Comparison of ENCODE assay signal across 11 cellular contexts in genomic region chr15:66685638-66686150, GRCh38. TPM values are rescaled to one million over a fixed set of nuclear protein-coding genes. Genes with fewer than 3 reads are reported as not detected.
DNase-seq lines count a peak whose midpoint lies in the region; ATAC-seq and TF ChIP-seq lines count a peak whose summit lies in the region.
"Had no signal": no experiment of that assay in that cellular context is flagged by ENCODE, and none has a peak within 500 bp of the region (broad histone marks: within the 10 kb centered on the region; RNA-seq: fewer than 3 reads in every experiment).

No MANE protein-coding gene starts in this region.

- WGBS in GM23248 (ENCODE audit: low coverage in 1 of 2, low lambda C conversion rate in 2 of 2, missing lambda C conversion rate in 2 of 2), 2 experiments, result 81 to 82% methylated on average over 5 of the region's 5 CpGs
- 71% methylated on average over 5 of the region's 5 CpGs for WGBS in SK-N-SH (ENCODE audit: low lambda C conversion rate)

- TF ChIP-seq CTCF in A673 (conservative IDR thresholded peaks at IDR 0.05; ENCODE audit: low read depth, low read length), result peak; percentile 48
- TF ChIP-seq CTCF in SK-N-SH (IDR thresholded peaks at IDR 0.05), result peak; percentile 62
- TF ChIP-seq CTCF in fibroblast of pulmonary artery (IDR thresholded peaks at IDR 0.05; ENCODE audit: low read length, missing control alignments), result peak; percentile 44

- ATAC-seq in esophagus mucosa, result no peak
- ATAC-seq in HG03175 (IDR thresholded peaks at IDR 0.05; ENCODE audit: unreplicated experiment), result no peak

- no peaks in the 10 kb centered on the region for H3K4me1 ChIP-seq in A673 (ENCODE audit: insufficient read depth, low read length, poor library complexity, severe bottlenecking)
- H3K4me1 ChIP-seq in GM23248 (ENCODE audit: insufficient read depth), result no peaks in the 10 kb centered on the region
- H3K4me1 ChIP-seq in SK-N-SH (ENCODE audit: control insufficient read depth in 1 of 2, insufficient read depth in 2 of 2, low read depth in 1 of 2, low read length in 1 of 2), result no peaks in the 10 kb centered on the region
- H3K4me1 ChIP-seq: adrenal gland had no signal

- no peak overlapping the region for H2AFZ ChIP-seq in GM23248
- H2AFZ ChIP-seq in SK-N-SH (ENCODE audit: low read depth), result no peak overlapping the region

- TF ChIP-seq EP300 in SK-N-SH (IDR thresholded peaks at IDR 0.05; ENCODE audit: borderline replicate concordance in 1 of 2, low read depth in 1 of 2, low read length in 1 of 2), result no peak

- POLR2A ChIA-PET in A673 (lab: Charles Lee; ENCODE audit: low non-redundant PET) (no interaction called here), SK-N-SH (lab: Yijun Ruan, JAX) (no interaction called here)

- in situ Hi-C loops in GM23248 (cut with MboI), result no loop called here

- intact Hi-C loops in A673 (cut with micrococcal nuclease; ENCODE audit: unreplicated experiment), result no loop called here

- H3F3A ChIP-seq in GM23248 (ENCODE audit: insufficient read depth) (no peaks in the 10 kb centered on the region; the same call in 1 of the 2 replicates), SK-N-SH (replicated peaks; ENCODE audit: insufficient read depth) (no peaks in the 10 kb centered on the region)

- H3K36me3 ChIP-seq in A673 (ENCODE audit: insufficient read depth, low read length, poor library complexity, severe bottlenecking), result no peaks in the 10 kb centered on the region
- H3K36me3 ChIP-seq in GM23248 (ENCODE audit: low read depth), result no peaks in the 10 kb centered on the region
- no peaks in the 10 kb centered on the region for H3K36me3 ChIP-seq in SK-N-SH (replicated peaks in 1 of 2; ENCODE audit: control insufficient read depth in 1 of 2, insufficient read depth in 2 of 2, low read length in 1 of 2)
- H3K36me3 ChIP-seq: adrenal gland; BLaER1 treated with 17β-estradiol and CSF1 and Interleukin-3, amounts not matched to agents 10 nM and 100 nM had no signal

- no peak overlapping the region for H3K9ac ChIP-seq in GM23248
- no peak overlapping the region for H3K9ac ChIP-seq in SK-N-SH
- H3K9ac ChIP-seq: BLaER1 treated with 17β-estradiol and CSF1 and Interleukin-3, amounts not matched to agents 10 nM and 100 nM had no signal

- H3K27ac ChIP-seq in A673 (ENCODE audit: low read depth, low read length, poor library complexity, severe bottlenecking), result no peak overlapping the region
- no peak overlapping the region for H3K27ac ChIP-seq in GM23248
- H3K27ac ChIP-seq in SK-N-SH (ENCODE audit: low read depth in 2 of 2, low read length in 1 of 2), result no peak overlapping the region
- H3K27ac ChIP-seq: adrenal gland; BLaER1 treated with 17β-estradiol and CSF1 and Interleukin-3, amounts not matched to agents 10 nM and 100 nM; skin epidermis had no signal

- H3K9me2 ChIP-seq in GM23248 (ENCODE audit: insufficient read depth) (no peaks in the 10 kb centered on the region), SK-N-SH (no peaks in the 10 kb centered on the region)

- H3K4me3 ChIP-seq in A673 (ENCODE audit: low read depth, low read length, poor library complexity, severe bottlenecking) (no peak overlapping the region), GM23248 (no peak overlapping the region), SK-N-SH (ENCODE audit: low read depth in 2 of 2, low read length in 1 of 2) (no peak overlapping the region), fibroblast of pulmonary artery (replicated peaks; ENCODE audit: low read depth, low read length) (no peak overlapping the region)
- H3K4me3 ChIP-seq: adrenal gland; BLaER1 treated with 17β-estradiol and CSF1 and Interleukin-3, amounts not matched to agents 10 nM and 100 nM; skin epidermis had no signal

- H3K4me2 ChIP-seq in GM23248 (ENCODE audit: unreplicated experiment), result no peak overlapping the region
- H3K4me2 ChIP-seq in SK-N-SH, result no peak overlapping the region
- H3K4me2 ChIP-seq: BLaER1 treated with 17β-estradiol and CSF1 and Interleukin-3, amounts not matched to agents 10 nM and 100 nM had no signal

- H3K27me3 ChIP-seq in A673 (replicated peaks; ENCODE audit: insufficient read depth, low read depth, low read length, poor library complexity) (no peaks in the 10 kb centered on the region), GM23248 (replicated peaks; ENCODE audit: insufficient read depth) (no peaks in the 10 kb centered on the region), SK-N-SH (ENCODE audit: insufficient read depth) (no peaks in the 10 kb centered on the region)
- H3K27me3 ChIP-seq: adrenal gland; BLaER1 treated with 17β-estradiol and CSF1 and Interleukin-3, amounts not matched to agents 10 nM and 100 nM had no signal

- peak; percentile 24 for TF ChIP-seq RAD21 in SK-N-SH (IDR thresholded peaks at IDR 0.05; ENCODE audit: low read length)

- no peaks in the 10 kb centered on the region for H3K79me2 ChIP-seq in GM23248 (ENCODE audit: insufficient read depth)
- no peaks in the 10 kb centered on the region for H3K79me2 ChIP-seq in SK-N-SH (ENCODE audit: insufficient read depth)

- no TSS peak for BruUV-seq in A673 (replicated peaks; lab: Mats Ljungman, UMichigan)

- H3K9me3 ChIP-seq in A673 (ENCODE audit: low read depth, low read length, poor library complexity, severe bottlenecking) (no peaks in the 10 kb centered on the region), GM23248 (ENCODE audit: low read depth) (no peaks in the 10 kb centered on the region), SK-N-SH (no peaks in the 10 kb centered on the region)
- H3K9me3 ChIP-seq: adrenal gland had no signal

- H4K20me1 ChIP-seq in GM23248 (ENCODE audit: insufficient read depth) (no peaks in the 10 kb centered on the region), SK-N-SH (ENCODE audit: insufficient read depth) (no peaks in the 10 kb centered on the region)
- H4K20me1 ChIP-seq: BLaER1 treated with 17β-estradiol and CSF1 and Interleukin-3, amounts not matched to agents 10 nM and 100 nM had no signal

- DNase-seq in A673 (ENCODE audit: low spot score) (no peak), GM23248 (peak; percentile 33), SK-N-SH (no peak), fibroblast of pulmonary artery (ENCODE audit: low read depth) (no peak)
- DNase-seq in stimulated activated CD4-positive, alpha-beta T cell treated with anti-CD3 and anti-CD28 coated beads, Interleukin-2, amount 100 ng/mL, for 48 hours, result no peak
- DNase-seq in activated effector memory CD4-positive, alpha-beta T cell treated with Interleukin-2 at 50 U/mL for 16 hours, result no peak
- DNase-seq: adrenal gland had no signal

- CTCF ChIA-PET in A673 (lab: Charles Lee), result interaction anchor here (0.7 to 0.9 kb wide), 2 partner anchors 165 to 331 kb away, joined by 3 read pairs; no protein-coding TSS in a partner anchor
- CTCF ChIA-PET in SK-N-SH (lab: Yijun Ruan, JAX), result interaction anchor here (0.6 to 6.5 kb wide), 7 partner anchors 9 to 528 kb away, joined by 3 to 53 read pairs (median 3); no protein-coding TSS in a partner anchor

TF ChIP-seq in SK-N-SH, 30 proteins besides CTCF, POLR2A, EP300 and RAD21:
- TF ChIP-seq FOSL2 (IDR thresholded peaks at IDR 0.05; ENCODE audit: borderline replicate concordance, low read depth), result no peak
- TF ChIP-seq NRF1 (IDR thresholded peaks at IDR 0.05; ENCODE audit: low read depth, low read length), result no peak
- TF ChIP-seq EZH2phosphoT487 (IDR thresholded peaks at IDR 0.05; ENCODE audit: borderline replicate concordance, low read depth), result no peak
- TF ChIP-seq REST (IDR thresholded peaks at IDR 0.05; ENCODE audit: low read depth, low read length), result no peak
- no peak for TF ChIP-seq USF1 (IDR thresholded peaks at IDR 0.05; ENCODE audit: borderline replicate concordance, low read depth)
- TF ChIP-seq SMC3 (IDR thresholded peaks at IDR 0.05; ENCODE audit: low read depth, low read length), result no peak

RNA-seq across cellular contexts. Expression of gene SMAD6, which starts 16.3 kb away (rescaled TPM):
- total RNA-seq in A673 (2021) (50.1 and 63.9 TPM in 2 replicates), esophagus mucosa (1.2 TPM)
- total RNA-seq in GM23248 (2014; rRNA removed; shearing (Covaris generic)), result 24.0 and 32.9 TPM in 2 replicates
- polyA plus RNA-seq in GM23248 (2016; fragmentation: Nextera tagmentation; extraction: Ambion mirVana) (3.5 and 3.6 TPM in 2 replicates), SK-N-SH (2012; rRNA removed) (3.8 and 4.5 TPM in 2 replicates)
- 2.1 and 3.6 TPM in 2 replicates for polyA plus RNA-seq in SK-N-SH (2012; cell fraction: cytosol; rRNA removed)
- 16.1 and 18.7 TPM in 2 replicates for polyA plus RNA-seq in SK-N-SH (2012; cell fraction: nucleus; rRNA removed)

Comparison
In these comparisons a context has a peak if more than half of its experiments do, and no peak if none do; other contexts are left out.
1. RNA of gene SMAD6, which starts 16.3 kb away (total RNA-seq): 50.1 to 63.9 TPM in A673 and 24.0 to 32.9 TPM in GM23248; 1.2 TPM in esophagus mucosa (single experiment); every median in the first group is over 10 times any median in the second.
2. Peak in every context shown above with its lines, with median percentiles within 50 percentile points of each other: CTCF ChIP-seq.